In the genomic region with DNA sequence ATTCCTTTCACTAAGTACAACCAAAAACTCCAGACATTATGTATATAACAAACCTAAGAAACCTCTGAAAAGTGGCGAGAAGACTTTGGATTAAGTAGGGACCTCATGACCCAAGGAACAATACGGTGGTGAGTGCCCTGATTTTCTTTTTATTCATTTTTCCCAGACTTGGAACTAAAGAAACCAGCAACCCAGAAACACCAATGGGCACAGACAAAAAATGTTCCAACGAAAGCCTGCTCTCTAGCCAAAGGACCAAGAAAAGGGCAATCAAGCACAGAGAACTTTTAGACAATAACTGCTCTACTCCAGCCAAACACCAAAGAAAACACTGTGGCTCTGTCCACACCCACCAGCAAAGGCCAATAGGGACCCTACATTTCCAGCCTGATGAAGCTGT, we compare ENCODE assay signal across 19 cellular contexts.
DNase-seq lines count a peak whose midpoint lies in the region; ATAC-seq, FAIRE-seq and TF ChIP-seq lines count a peak whose summit lies in the region.
"Had no signal": no experiment of that assay in that cellular context is flagged by ENCODE, and none has a peak within 500 bp of the region (broad histone marks: within the 10 kb centered on the region; RNA-seq: fewer than 3 reads in every experiment).

No MANE protein-coding gene starts in this region.

- no peaks in the 10 kb centered on the region for H3K27me3 Mint-ChIP-seq in stimulated activated naive CD8-positive, alpha-beta T cell treated with anti-CD3 and anti-CD28 coated beads, Interleukin-15, Interleukin-2, amounts not matched to agents 100 ng/mL and 50 ng/mL, for 24 hours
- H3K27me3 Mint-ChIP-seq in T-cell: no peaks in the 10 kb centered on the region

- CTCF ChIA-PET in T-cell (lab: Charles Lee): no interaction called here

- H3K27me3 ChIP-seq in pancreas: no peaks in the 10 kb centered on the region

- peaks cover 35% of the 10 kb centered on the region for H3K4me1 Mint-ChIP-seq in stimulated activated naive CD8-positive, alpha-beta T cell treated with anti-CD3 and anti-CD28 coated beads, Interleukin-15, Interleukin-2, amounts not matched to agents 100 ng/mL and 50 ng/mL, for 24 hours (ENCODE audit: low read depth)
- peaks cover 42 to 45% (median 43%) of the 10 kb centered on the region in 3 donors for H3K4me1 Mint-ChIP-seq in T-cell
- H3K4me1 Mint-ChIP-seq: B cell had no signal

- no peak for DNase-seq in stimulated activated naive CD8-positive, alpha-beta T cell treated with anti-CD3 and anti-CD28 coated beads, Interleukin-15, Interleukin-2, amounts not matched to agents 100 U/mL and 50 U/mL, for 24 hours
- DNase-seq in T-cell (no peak), midbrain (lab: John Stamatoyannopoulos, UW) (peak; percentile 50), pancreas (no peak), cardiac septum (ENCODE audit: low spot score) (no peak), KBM-7 (no peak)
- no peak for DNase-seq in activated naive CD4-positive, alpha-beta T cell treated with anti-CD3 and anti-CD28 coated beads, Interleukin-2, amount 50 U/mL, for 16 hours
- DNase-seq: ACHN; CD4-positive, alpha-beta memory T cell; COR-L47; DMS153; DMS79 treated with DMSO at 0.1 percent for 48 hours; GF-D8; HCEC 1CT; HFFc6 had no signal

- 93 to 94% methylated on average over 3 of the region's 3 CpGs for WGBS in pancreas, 2 donors

- no peak overlapping the region for H3K4me3 ChIP-seq in pancreas

- ATAC-seq in stimulated activated naive CD8-positive, alpha-beta T cell treated with anti-CD3 and anti-CD28 coated beads, Interleukin-15, Interleukin-2, amounts not matched to agents 100 U/mL and 50 U/mL, for 24 hours: no peak
- no peak for ATAC-seq in T-cell (replicated peaks in 1 of 4)
- ATAC-seq in pancreas: no peak

- no peaks in the 10 kb centered on the region for H3K36me3 ChIP-seq in pancreas

- in situ Hi-C loops in KBM-7 (cut with MboI; ENCODE audit: low pct_unique_long_range_greater_than_20kb, low sequenced_read_pairs): no loop called here

- H3K9me3 Mint-ChIP-seq in stimulated activated naive CD8-positive, alpha-beta T cell treated with anti-CD3 and anti-CD28 coated beads, Interleukin-15, Interleukin-2, amounts not matched to agents 100 ng/mL and 50 ng/mL, for 24 hours: no peaks in the 10 kb centered on the region
- peaks cover 0 to 3% (median 0%) of the 10 kb centered on the region in 3 donors for H3K9me3 Mint-ChIP-seq in T-cell
- H3K9me3 Mint-ChIP-seq: HFFc6 had no signal

- H3K9me3 ChIP-seq in pancreas: no peaks in the 10 kb centered on the region

- intact Hi-C loops in pancreas (cut with DNase I): no loop called here
- intact Hi-C loops in cardiac septum (cut with DNase I): no loop called here

- peaks cover 0 to 10% (median 5%) of the 10 kb centered on the region in 3 donors for H3K4me1 ChIP-seq in pancreas

- H3K4me3 Mint-ChIP-seq in stimulated activated naive CD8-positive, alpha-beta T cell treated with anti-CD3 and anti-CD28 coated beads, Interleukin-15, Interleukin-2, amounts not matched to agents 100 ng/mL and 50 ng/mL, for 24 hours: no peak overlapping the region
- no peak overlapping the region for H3K4me3 Mint-ChIP-seq in T-cell
- H3K4me3 Mint-ChIP-seq: B cell, HFFc6 had no signal

- no peak for FAIRE-seq in pancreas (lab: Jason Lieb, UNC)
- FAIRE-seq: D721Med, GM19239 had no signal

- no peaks in the 10 kb centered on the region for H3K36me3 Mint-ChIP-seq in stimulated activated naive CD8-positive, alpha-beta T cell treated with anti-CD3 and anti-CD28 coated beads, Interleukin-15, Interleukin-2, amounts not matched to agents 100 ng/mL and 50 ng/mL, for 24 hours (ENCODE audit: low read depth)
- no peaks in the 10 kb centered on the region for H3K36me3 Mint-ChIP-seq in T-cell
- H3K36me3 Mint-ChIP-seq: CD4-positive, alpha-beta memory T cell had no signal

- no peak overlapping the region for H3K27ac ChIP-seq in pancreas

- POLR2A ChIA-PET in T-cell (lab: Charles Lee): no interaction called here

- no peak for TF ChIP-seq CTCF in pancreas (IDR thresholded peaks at IDR 0.05)

- H3K27ac Mint-ChIP-seq in stimulated activated naive CD8-positive, alpha-beta T cell treated with anti-CD3 and anti-CD28 coated beads, Interleukin-15, Interleukin-2, amounts not matched to agents 100 ng/mL and 50 ng/mL, for 24 hours: peak overlapping the region; percentile 1
- H3K27ac Mint-ChIP-seq in T-cell: peak overlapping the region; percentile 62 to 78
- H3K27ac Mint-ChIP-seq: B cell, HFFc6 had no signal
